ENCODE assay signal across 8 cellular contexts in the genomic region with DNA sequence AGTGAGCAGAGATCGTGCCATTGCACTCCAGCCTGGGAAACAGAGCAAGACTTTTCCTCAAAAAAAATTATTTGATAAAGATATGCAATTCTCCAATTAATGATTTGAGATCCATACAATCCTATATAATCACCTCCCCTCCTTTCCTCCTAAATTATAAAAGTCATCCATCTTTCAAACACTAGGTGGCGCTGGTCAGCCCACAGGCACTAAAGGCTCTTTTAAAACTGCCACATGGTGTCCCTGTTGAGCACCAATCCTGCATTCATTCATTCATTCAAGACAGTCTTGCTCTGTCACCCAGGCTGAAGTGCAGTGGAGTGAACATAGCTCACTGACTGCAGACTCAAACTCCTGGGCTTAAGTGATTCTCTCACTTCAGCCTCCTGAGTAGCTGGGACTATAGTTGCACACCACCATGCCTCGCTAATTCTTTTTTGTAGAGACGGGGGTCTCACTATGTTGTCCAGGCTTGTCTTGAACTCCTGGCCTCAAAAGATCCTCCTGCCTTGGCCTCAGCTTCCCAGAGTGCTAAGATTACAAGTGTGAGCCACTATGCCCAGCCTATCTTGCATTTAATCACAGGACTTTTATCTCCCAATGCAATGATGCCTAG. TPM values are rescaled to one million over a fixed set of nuclear protein-coding genes. Genes with fewer than 3 reads are reported as not detected.
DNase-seq lines count a peak whose midpoint lies in the region; ATAC-seq and TF ChIP-seq lines count a peak whose summit lies in the region.

No MANE protein-coding gene starts in this region.

- no peak overlapping the region for H2BK15ac ChIP-seq in mesenchymal stem cell (ENCODE audit: low read depth, poor library complexity, severe bottlenecking)

- no peaks in the 10 kb centered on the region for H3K79me1 ChIP-seq in mesenchymal stem cell (replicated peaks; ENCODE audit: low read length, poor library complexity, severe bottlenecking)

- H3K9me3 ChIP-seq in SU-DHL-6 (ENCODE audit: insufficient read depth, low read length) (no peaks in the 10 kb centered on the region), colonic mucosa (no peaks in the 10 kb centered on the region), mesenchymal stem cell (ENCODE audit: control insufficient read depth, low read length) (no peaks in the 10 kb centered on the region)

- no peak overlapping the region for H2BK120ac ChIP-seq in mesenchymal stem cell (ENCODE audit: low read depth, low read length)

- H3K4me3 ChIP-seq in SU-DHL-6 (ENCODE audit: insufficient read depth, low read length, poor library complexity, severe bottlenecking) (no peak overlapping the region), colonic mucosa (no peak overlapping the region), mesenchymal stem cell (ENCODE audit: insufficient read depth in 1 of 2, low read depth in 1 of 2, low read length in 2 of 2) (no peak overlapping the region)

- no peak overlapping the region for H3K14ac ChIP-seq in mesenchymal stem cell (ENCODE audit: low read length in 2 of 2)

- peak; percentile 64 for ATAC-seq in GM19372 (IDR thresholded peaks at IDR 0.05; ENCODE audit: low read depth, unreplicated experiment)
- ATAC-seq in HG03460 (IDR thresholded peaks at IDR 0.05; ENCODE audit: unreplicated experiment), result no peak
- ATAC-seq in GM18520 (IDR thresholded peaks at IDR 0.05; ENCODE audit: unreplicated experiment), result no peak

- H3K9ac ChIP-seq in SU-DHL-6 (ENCODE audit: low read length), result no peak overlapping the region
- no peak overlapping the region for H3K9ac ChIP-seq in colonic mucosa (ENCODE audit: low read depth in 2 of 2, low read length in 2 of 2)
- H3K9ac ChIP-seq in mesenchymal stem cell (ENCODE audit: low read length), result no peak overlapping the region

- no peak overlapping the region for H2BK12ac ChIP-seq in mesenchymal stem cell (ENCODE audit: low read length in 2 of 2)

- H2BK5ac ChIP-seq in mesenchymal stem cell (ENCODE audit: low read depth, low read length, poor library complexity, severe bottlenecking), result no peak overlapping the region

- in situ Hi-C loops in KBM-7 (cut with MboI; ENCODE audit: low pct_unique_long_range_greater_than_20kb, low sequenced_read_pairs), result no loop called here

- no peak overlapping the region for H3K4me2 ChIP-seq in SU-DHL-6 (ENCODE audit: low read depth, low read length, poor library complexity, severe bottlenecking)
- H3K4me2 ChIP-seq in mesenchymal stem cell (ENCODE audit: low read length, poor library complexity, severe bottlenecking), result no peak overlapping the region

- H3K9me2 ChIP-seq in SU-DHL-6 (replicated peaks; ENCODE audit: insufficient read depth, low read length), result no peaks in the 10 kb centered on the region

- no peak overlapping the region for H4K8ac ChIP-seq in mesenchymal stem cell (ENCODE audit: low read length)

- TF ChIP-seq CTCF in SU-DHL-6 (IDR thresholded peaks at IDR 0.05; ENCODE audit: insufficient read depth, low read length, poor library complexity, severe bottlenecking) (peak; percentile 98), colonic mucosa (IDR thresholded peaks at IDR 0.05) (peak; percentile 86)

- H4K91ac ChIP-seq in mesenchymal stem cell (ENCODE audit: low read length), result no peak overlapping the region

- no peaks in the 10 kb centered on the region for H4K20me1 ChIP-seq in SU-DHL-6 (ENCODE audit: low read depth, low read length)

- no peak overlapping the region for H3K23ac ChIP-seq in mesenchymal stem cell (ENCODE audit: low read length in 2 of 2)

- H3K4me1 ChIP-seq in colonic mucosa, result no peaks in the 10 kb centered on the region
- peaks cover 1% of the 10 kb centered on the region for H3K4me1 ChIP-seq in mesenchymal stem cell (ENCODE audit: control insufficient read depth, insufficient read depth, low read depth, low read length)

- H3K27me3 ChIP-seq in SU-DHL-6 (ENCODE audit: low read length), result no peaks in the 10 kb centered on the region
- H3K27me3 ChIP-seq in colonic mucosa, result no peaks in the 10 kb centered on the region
- peaks cover 0 to 6% of the 10 kb centered on the region in 2 experiments for H3K27me3 ChIP-seq in mesenchymal stem cell (ENCODE audit: control insufficient read depth in 1 of 2, insufficient read depth in 1 of 2, low read length in 2 of 2)

- H3K27ac ChIP-seq in SU-DHL-6 (ENCODE audit: low read depth, low read length) (no peak overlapping the region), colonic mucosa (no peak overlapping the region), mesenchymal stem cell (ENCODE audit: low read length, poor library complexity, severe bottlenecking) (no peak overlapping the region)

- no peak overlapping the region for H3K4ac ChIP-seq in mesenchymal stem cell (ENCODE audit: low read depth in 1 of 2, low read length in 2 of 2)

- DNase-seq in DMS 273 treated with DMSO at 0.1 percent for 48 hours (lab: John Stamatoyannopoulos, UW) (peak; percentile 28), KBM-7 (peak; percentile 65), colonic mucosa (peak; percentile 43), mesenchymal stem cell (peak; percentile 70)

- H3F3A ChIP-seq in SU-DHL-6 (ENCODE audit: insufficient read depth), result no peaks in the 10 kb centered on the region

- no peaks in the 10 kb centered on the region for H3K79me2 ChIP-seq in SU-DHL-6 (ENCODE audit: insufficient read depth, low read length)

- intact Hi-C loops in colonic mucosa (cut with DNase I), result loop anchor here (5.0 kb wide), 1 partner anchor 831 kb away; no protein-coding TSS in a partner anchor

- no peak overlapping the region for H3K18ac ChIP-seq in mesenchymal stem cell (ENCODE audit: low read depth in 1 of 2, low read length in 2 of 2)

- WGBS in mesenchymal stem cell, result 67% methylated on average over 3 of the region's 4 CpGs

- H2AFZ ChIP-seq in SU-DHL-6 (ENCODE audit: low read depth, low read length, severe bottlenecking), result no peak overlapping the region
- H2AFZ ChIP-seq in mesenchymal stem cell (ENCODE audit: low read depth, low read length), result no peak overlapping the region

- H3K36me3 ChIP-seq in SU-DHL-6 (ENCODE audit: low read length) (no peaks in the 10 kb centered on the region), colonic mucosa (no peaks in the 10 kb centered on the region), mesenchymal stem cell (ENCODE audit: control insufficient read depth in 1 of 2, insufficient read depth in 2 of 2, low read depth in 1 of 2, low read length in 2 of 2) (no peaks in the 10 kb centered on the region)

- no peak overlapping the region for H2AK5ac ChIP-seq in mesenchymal stem cell (ENCODE audit: low read length, severe bottlenecking)

RNA-seq across cellular contexts. Expression of gene SLC2A12, which starts 58.7 kb away (rescaled TPM):
- 1 to 10 TPM in 1 of 2 donors, under 1 TPM in 1; 0.84 to 3.0 TPM for total RNA-seq in colonic mucosa
- 1.6 TPM for polyA plus RNA-seq in mesenchymal stem cell (2013, experiment 1 of 2)
- 1.7 TPM for polyA plus RNA-seq in mesenchymal stem cell (2013, experiment 2 of 2)
